Comparison of ENCODE assay signal across 8 cellular contexts in genomic region chr19:44164673-44165512, GRCh38.
DNase-seq lines count a peak whose midpoint lies in the region; ATAC-seq and TF ChIP-seq lines count a peak whose summit lies in the region.

Gene ZNF226 (plus strand): TSS chr19:44165100. CDS start chr19:44170081, 4,981 bp downstream.

- peak; percentile 92 for ATAC-seq in HG03439 (IDR thresholded peaks at IDR 0.05; ENCODE audit: unreplicated experiment)

- DNase-seq in AML-193 (lab: John Stamatoyannopoulos, UW) (peak; percentile 96), NCI-H524 treated with DMSO at 0.1 percent for 48 hours (lab: John Stamatoyannopoulos, UW) (peak; percentile 94), dedifferentiated amniotic fluid mesenchymal stem cell (ENCODE audit: extremely low spot score) (peak; percentile 99), left kidney (ENCODE audit: low read depth, low spot score) (peak; percentile 99)
- peak; percentile 86 for DNase-seq in activated CD4-positive, alpha-beta T cell treated with anti-CD3 and anti-CD28 coated beads for 48 hours
- peak; percentile 74 to 82 for DNase-seq in stimulated activated CD4-positive, alpha-beta T cell treated with anti-CD3 and anti-CD28 coated beads, Interleukin-2, amount 100 ng/mL, for 24 hours

- TF ChIP-seq POLR2A in GM19099 (IDR thresholded peaks at IDR 0.05; ENCODE audit: extremely low read depth, insufficient read length, low read depth): peak; percentile 79

Comparison
In these comparisons a context has a peak if more than half of its experiments do, and no peak if none do; other contexts are left out.
1. Peak in every context shown above with its lines: DNase-seq and ATAC-seq.